8 cellular contexts compared by ENCODE assay signal in the genomic region with DNA sequence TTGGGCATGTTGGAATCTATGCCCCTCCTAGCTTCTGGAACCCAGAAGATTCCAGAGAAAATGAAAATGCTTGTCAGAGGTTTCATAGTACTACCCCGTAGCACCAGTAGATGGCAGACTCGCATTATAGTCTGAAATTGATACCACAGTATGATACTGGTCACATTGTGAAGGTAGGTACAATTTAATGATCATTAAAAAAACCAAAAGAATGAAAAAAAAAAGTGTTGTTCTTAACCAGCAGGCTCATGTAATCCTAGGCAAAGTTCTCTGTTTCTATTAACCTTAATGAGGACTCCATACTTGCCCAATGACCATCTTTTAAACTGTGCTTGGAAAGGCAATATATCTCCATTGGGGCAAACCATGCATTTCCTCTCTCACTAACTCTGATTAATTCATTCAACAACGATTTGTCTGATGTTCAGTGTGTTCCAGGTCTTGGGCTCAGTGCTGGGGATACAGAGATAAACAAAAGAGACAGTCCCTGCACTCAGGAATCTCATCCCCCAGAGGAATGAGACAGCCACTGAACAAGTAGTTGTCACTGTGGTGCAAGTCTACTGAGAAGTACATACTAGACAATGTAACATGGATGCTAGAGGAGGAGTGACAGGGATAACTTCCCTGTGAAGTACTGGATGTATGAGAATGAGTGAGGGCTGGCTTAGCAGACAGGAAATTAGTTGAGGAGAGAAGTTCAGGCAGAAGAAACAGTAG.
DNase-seq lines count a peak whose midpoint lies in the region; ATAC-seq lines count a peak whose summit lies in the region.

No MANE protein-coding gene starts in this region.

- H3K4me1 ChIP-seq in endocrine pancreas (ENCODE audit: control insufficient read depth, insufficient read depth, low read length): no peaks in the 10 kb centered on the region

- DNase-seq in CD1c-positive myeloid dendritic cell (ENCODE audit: extremely low spot score) (peak; percentile 1), NCI-H82 treated with DMSO at 0.1 percent for 48 hours (lab: John Stamatoyannopoulos, UW; ENCODE audit: unreplicated experiment) (peak; percentile 7), middle frontal gyrus (ENCODE audit: extremely low spot score, low spot score) (peak; percentile 72), GF-D8 (lab: John Stamatoyannopoulos, UW) (no peak)
- no peak for DNase-seq in activated T-helper 2 cell treated with anti-CD3 and anti-CD28 coated beads, Interferon-gamma antibody, Interleukin-2, Interleukin-4, amounts not matched to agents 10 μg/mL and 5 μg/mL and 100 μg/mL, durations not matched to agents 14 hours and 24 hours and 36 hours (ENCODE audit: low spot score)

- no peaks in the 10 kb centered on the region for H3K36me3 ChIP-seq in endocrine pancreas (ENCODE audit: control insufficient read depth, insufficient read depth, low read length)

- H3K9me3 Mint-ChIP-seq in activated T-helper 2 cell treated with anti-CD3 and anti-CD28 coated beads, Interferon-gamma antibody, Interleukin-2, Interleukin-4, amounts not matched to agents 10 μg/mL and 5 μg/mL and 100 μg/mL, durations not matched to agents 14 hours and 24 hours and 36 hours: no peaks in the 10 kb centered on the region

- H3K9ac ChIP-seq in endocrine pancreas (ENCODE audit: control insufficient read depth, insufficient read depth, low read length): peak overlapping the region; percentile 10

- ATAC-seq in GM18867 (IDR thresholded peaks at IDR 0.05; ENCODE audit: unreplicated experiment): peak; percentile 83
- peak; percentile 77 for ATAC-seq in HG03066 (IDR thresholded peaks at IDR 0.05; ENCODE audit: low read depth, unreplicated experiment)

- no peak overlapping the region for H3K4me3 Mint-ChIP-seq in activated T-helper 2 cell treated with anti-CD3 and anti-CD28 coated beads, Interferon-gamma antibody, Interleukin-2, Interleukin-4, amounts not matched to agents 10 μg/mL and 5 μg/mL and 100 μg/mL, durations not matched to agents 14 hours and 24 hours and 36 hours (ENCODE audit: low read depth)

- H3K36me3 Mint-ChIP-seq in activated T-helper 2 cell treated with anti-CD3 and anti-CD28 coated beads, Interferon-gamma antibody, Interleukin-2, Interleukin-4, amounts not matched to agents 10 μg/mL and 5 μg/mL and 100 μg/mL, durations not matched to agents 14 hours and 24 hours and 36 hours (ENCODE audit: low read depth): no peaks in the 10 kb centered on the region

- H3K27me3 ChIP-seq in endocrine pancreas (ENCODE audit: control insufficient read depth, insufficient read depth, low read length): no peaks in the 10 kb centered on the region

- H3K9me3 ChIP-seq in endocrine pancreas (ENCODE audit: control insufficient read depth, low read length): no peaks in the 10 kb centered on the region

- H3K4me1 Mint-ChIP-seq in activated T-helper 2 cell treated with anti-CD3 and anti-CD28 coated beads, Interferon-gamma antibody, Interleukin-2, Interleukin-4, amounts not matched to agents 10 μg/mL and 5 μg/mL and 100 μg/mL, durations not matched to agents 14 hours and 24 hours and 36 hours (ENCODE audit: low read depth): no peaks in the 10 kb centered on the region

- H3K27me3 Mint-ChIP-seq in activated T-helper 2 cell treated with anti-CD3 and anti-CD28 coated beads, Interferon-gamma antibody, Interleukin-2, Interleukin-4, amounts not matched to agents 10 μg/mL and 5 μg/mL and 100 μg/mL, durations not matched to agents 14 hours and 24 hours and 36 hours (ENCODE audit: low read depth): no peaks in the 10 kb centered on the region

- intact Hi-C loops in activated T-helper 2 cell treated with anti-CD3 and anti-CD28 coated beads, Interferon-gamma antibody, Interleukin-2, Interleukin-4, amounts not matched to agents 10 μg/mL and 5 μg/mL and 100 μg/mL, durations not matched to agents 14 hours and 24 hours and 36 hours (cut with micrococcal nuclease): loop anchor here (1.0 to 5.0 kb wide), 2 partner anchors 284 to 669 kb away; no protein-coding TSS in a partner anchor

- no peak overlapping the region for H3K4me3 ChIP-seq in endocrine pancreas (ENCODE audit: control insufficient read depth, insufficient read depth, low read length)

- H3K27ac Mint-ChIP-seq in activated T-helper 2 cell treated with anti-CD3 and anti-CD28 coated beads, Interferon-gamma antibody, Interleukin-2, Interleukin-4, amounts not matched to agents 10 μg/mL and 5 μg/mL and 100 μg/mL, durations not matched to agents 14 hours and 24 hours and 36 hours: no peak overlapping the region

Comparison
In these comparisons a context has a peak if more than half of its experiments do, and no peak if none do; other contexts are left out.
1. DNase-seq: peak in CD1c-positive myeloid dendritic cell (single experiment), NCI-H82 treated with DMSO at 0.1 percent for 48 hours (single experiment) and middle frontal gyrus (single experiment); none in activated T-helper 2 cell treated with anti-CD3 and anti-CD28 coated beads, Interferon-gamma antibody, Interleukin-2, Interleukin-4, amounts not matched to agents 10 μg/mL and 5 μg/mL and 100 μg/mL, durations not matched to agents 14 hours and 24 hours and 36 hours (single experiment) and GF-D8 (single experiment).